1 cellular context compared by ENCODE assay signal in the genomic region with DNA sequence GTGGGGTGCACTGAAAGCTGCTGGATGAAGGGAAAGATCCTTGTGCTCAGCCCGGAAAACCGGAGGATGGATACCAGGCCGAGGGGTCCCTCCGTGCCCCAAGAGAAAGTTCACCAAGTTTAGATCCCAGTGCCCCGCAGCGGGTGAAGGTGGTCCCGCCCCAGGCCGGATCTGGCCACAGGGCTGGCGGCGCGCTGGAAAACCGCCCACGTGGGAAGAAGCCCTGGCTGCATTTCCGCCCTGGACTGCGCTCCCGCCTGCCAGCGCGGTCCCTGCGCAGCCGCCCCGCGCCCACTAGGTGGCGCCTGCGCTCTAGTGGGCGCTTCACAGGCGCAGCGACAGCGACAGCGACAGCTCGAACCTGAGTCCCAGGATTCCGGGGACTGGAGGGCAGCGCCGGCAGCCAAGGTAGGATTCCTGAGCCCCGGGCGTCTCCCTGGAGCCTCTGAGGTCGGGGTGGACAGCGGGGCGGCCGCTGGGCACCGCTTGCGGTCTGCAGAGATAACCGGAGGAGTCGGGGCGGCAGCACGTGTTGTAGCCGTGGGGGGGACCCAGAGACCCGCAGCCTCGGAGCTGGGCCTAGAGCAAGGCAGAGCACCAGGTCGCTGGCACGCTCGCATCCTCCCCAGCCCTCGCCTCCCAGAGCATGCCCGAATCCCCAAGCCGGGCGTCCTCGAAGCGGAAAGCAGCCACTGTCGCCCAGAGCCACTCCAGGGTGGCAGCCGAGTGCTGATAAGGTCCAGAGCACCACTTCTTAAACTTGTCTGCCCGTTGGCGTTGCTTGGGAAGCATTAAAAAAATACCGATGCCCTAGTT.
A peak's percentile ranks its signal among the peaks of the same experiment; 100 is the strongest.
TF ChIP-seq lines count a peak whose summit lies in the region.

A gene with protein sequence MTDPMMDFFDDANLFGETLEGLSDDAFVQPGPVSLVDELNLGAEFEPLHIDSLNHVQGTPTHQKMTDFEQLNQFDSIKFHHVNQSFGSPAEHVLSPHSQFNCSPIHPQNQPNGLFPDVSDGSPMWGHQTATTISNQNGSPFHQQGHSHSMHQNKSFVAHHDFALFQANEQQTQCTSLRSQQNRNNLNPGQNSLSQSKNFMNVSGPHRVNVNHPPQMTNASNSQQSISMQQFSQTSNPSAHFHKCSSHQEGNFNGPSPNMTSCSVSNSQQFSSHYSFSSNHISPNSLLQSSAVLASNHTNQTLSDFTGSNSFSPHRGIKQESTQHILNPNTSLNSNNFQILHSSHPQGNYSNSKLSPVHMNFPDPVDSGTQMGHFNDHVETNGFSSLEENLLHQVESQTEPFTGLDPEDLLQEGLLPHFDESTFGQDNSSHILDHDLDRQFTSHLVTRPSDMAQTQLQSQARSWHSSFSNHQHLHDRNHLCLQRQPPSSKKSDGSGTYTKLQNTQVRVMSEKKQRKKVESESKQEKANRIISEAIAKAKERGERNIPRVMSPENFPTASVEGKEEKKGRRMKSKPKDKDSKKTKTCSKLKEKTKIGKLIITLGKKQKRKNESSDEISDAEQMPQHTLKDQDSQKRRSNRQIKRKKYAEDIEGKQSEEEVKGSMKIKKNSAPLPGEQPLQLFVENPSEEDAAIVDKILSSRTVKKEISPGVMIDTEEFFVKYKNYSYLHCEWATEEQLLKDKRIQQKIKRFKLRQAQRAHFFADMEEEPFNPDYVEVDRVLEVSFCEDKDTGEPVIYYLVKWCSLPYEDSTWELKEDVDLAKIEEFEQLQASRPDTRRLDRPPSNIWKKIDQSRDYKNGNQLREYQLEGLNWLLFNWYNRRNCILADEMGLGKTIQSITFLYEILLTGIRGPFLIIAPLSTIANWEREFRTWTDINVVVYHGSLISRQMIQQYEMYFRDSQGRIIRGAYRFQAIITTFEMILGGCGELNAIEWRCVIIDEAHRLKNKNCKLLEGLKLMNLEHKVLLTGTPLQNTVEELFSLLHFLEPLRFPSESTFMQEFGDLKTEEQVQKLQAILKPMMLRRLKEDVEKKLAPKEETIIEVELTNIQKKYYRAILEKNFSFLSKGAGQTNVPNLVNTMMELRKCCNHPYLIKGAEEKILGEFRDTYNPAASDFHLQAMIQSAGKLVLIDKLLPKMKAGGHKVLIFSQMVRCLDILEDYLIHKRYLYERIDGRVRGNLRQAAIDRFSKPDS (N-terminal part only) (plus strand): TSS at position 322 of the 816 bp plus-strand sequence. CDS start 101,099 bp downstream, outside the sequence.

TF ChIP-seq in HEK293, 187 proteins besides CTCF, POLR2A, EP300 and RAD21 (continued from another document and continues in another):
- TF ChIP-seq ZBTB10 (tag by site-specific recombination; IDR thresholded peaks at IDR 0.05) (0 out of 2 replicates have a peak, but pooled peaks have one; percentile 21), ZNF560 (tag by site-specific recombination; IDR thresholded peaks at IDR 0.05; ENCODE audit: borderline replicate concordance) (no peak), ZBTB48 (tag by site-specific recombination; IDR thresholded peaks at IDR 0.05) (peak; percentile 46; the same call in 1 of the 2 replicates), ZNF792 (tag by site-specific recombination; IDR thresholded peaks at IDR 0.05) (no peak; the same call in 1 of the 2 replicates), MEIS1 (CRISPR knock-in tag; IDR thresholded peaks at IDR 0.05; ENCODE audit: borderline replicate concordance) (no peak), ZIC2 (tag by site-specific recombination; IDR thresholded peaks at IDR 0.05) (peak; percentile 89), HOXC10 (CRISPR knock-in tag; IDR thresholded peaks at IDR 0.05) (no peak), ZNF133 (tag by site-specific recombination; IDR thresholded peaks at IDR 0.05) (no peak), SETDB1 (IDR thresholded peaks at IDR 0.05; ENCODE audit: insufficient read length, low read length) (no peak), ZNF664 (tag by site-specific recombination; IDR thresholded peaks at IDR 0.05) (no peak), ZBTB21 (tag by site-specific recombination; IDR thresholded peaks at IDR 0.05) (no peak), EGR2 (tag by site-specific recombination; IDR thresholded peaks at IDR 0.05; ENCODE audit: low read depth) (peak; percentile 68), SP2 (tag by site-specific recombination; IDR thresholded peaks at IDR 0.05) (peak; percentile 79), GLIS2 (tag by site-specific recombination; IDR thresholded peaks at IDR 0.05) (peak; percentile 29; the same call in 1 of the 2 replicates), ZNF501 (tag by site-specific recombination; IDR thresholded peaks at IDR 0.05) (peak; percentile 69; the same call in 1 of the 2 replicates), KLF7 (tag by site-specific recombination; IDR thresholded peaks at IDR 0.05; ENCODE audit: borderline replicate concordance) (no peak), YY2 (tag by site-specific recombination; IDR thresholded peaks at IDR 0.05) (no peak), ZNF670 (tag by site-specific recombination; IDR thresholded peaks at IDR 0.05; ENCODE audit: low read depth) (no peak), TCF7L2 (IDR thresholded peaks at IDR 0.05; ENCODE audit: borderline replicate concordance, low read depth, low read length) (no peak; the same call in 1 of the 2 replicates), ZNF624 (tag by site-specific recombination; IDR thresholded peaks at IDR 0.05) (no peak), ZFHX2 (tag by site-specific recombination; conservative IDR thresholded peaks at IDR 0.05) (peak; percentile 70), ZNF366 (tag by site-specific recombination; conservative IDR thresholded peaks at IDR 0.05) (0 out of 2 replicates have a peak, but pooled peaks have one; percentile 39), SP7 (tag by site-specific recombination; IDR thresholded peaks at IDR 0.05) (peak; percentile 56; the same call in 1 of the 2 replicates), ZNF521 (tag by site-specific recombination; IDR thresholded peaks at IDR 0.05) (no peak), MZF1 (tag by site-specific recombination; IDR thresholded peaks at IDR 0.05; ENCODE audit: borderline replicate concordance) (no peak; the same call in 1 of the 2 replicates), BCL11B (tag by site-specific recombination; IDR thresholded peaks at IDR 0.05; ENCODE audit: low read depth) (no peak), ZNF362 (tag by site-specific recombination; IDR thresholded peaks at IDR 0.05) (0 out of 2 replicates have a peak, but pooled peaks have one; percentile 10), ZNF404 (tag by site-specific recombination; IDR thresholded peaks at IDR 0.05) (no peak), ATF2 (tag by site-specific recombination; IDR thresholded peaks at IDR 0.05; ENCODE audit: low read depth) (no peak), ZNF214 (tag by site-specific recombination; IDR thresholded peaks at IDR 0.05; ENCODE audit: borderline replicate concordance) (no peak), ELK4 (IDR thresholded peaks at IDR 0.05; ENCODE audit: borderline replicate concordance, low read depth, low read length) (no peak), MYNN (tag by site-specific recombination; IDR thresholded peaks at IDR 0.05; ENCODE audit: borderline replicate concordance) (no peak), ZNF629 (tag by site-specific recombination; IDR thresholded peaks at IDR 0.05) (no peak), ZNF335 (tag by site-specific recombination; conservative IDR thresholded peaks at IDR 0.05) (peak; percentile 70), ZNF10 (tag by site-specific recombination; IDR thresholded peaks at IDR 0.05) (peak; percentile 38; the same call in 1 of the 2 replicates), RBAK (tag by site-specific recombination; IDR thresholded peaks at IDR 0.05) (no peak), ZNF416 (tag by site-specific recombination; IDR thresholded peaks at IDR 0.05) (no peak), SP3 (tag by site-specific recombination; IDR thresholded peaks at IDR 0.05) (peak; percentile 61), ZNF623 (tag by site-specific recombination; IDR thresholded peaks at IDR 0.05) (no peak)
- TF ChIP-seq, protein P1, sequence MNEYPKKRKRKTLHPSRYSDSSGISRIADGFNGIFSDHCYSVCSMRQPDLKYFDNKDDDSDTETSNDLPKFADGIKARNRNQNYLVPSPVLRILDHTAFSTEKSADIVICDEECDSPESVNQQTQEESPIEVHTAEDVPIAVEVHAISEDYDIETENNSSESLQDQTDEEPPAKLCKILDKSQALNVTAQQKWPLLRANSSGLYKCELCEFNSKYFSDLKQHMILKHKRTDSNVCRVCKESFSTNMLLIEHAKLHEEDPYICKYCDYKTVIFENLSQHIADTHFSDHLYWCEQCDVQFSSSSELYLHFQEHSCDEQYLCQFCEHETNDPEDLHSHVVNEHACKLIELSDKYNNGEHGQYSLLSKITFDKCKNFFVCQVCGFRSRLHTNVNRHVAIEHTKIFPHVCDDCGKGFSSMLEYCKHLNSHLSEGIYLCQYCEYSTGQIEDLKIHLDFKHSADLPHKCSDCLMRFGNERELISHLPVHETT (tag by site-specific recombination; IDR thresholded peaks at IDR 0.05): no peak
- TF ChIP-seq, protein P2, sequence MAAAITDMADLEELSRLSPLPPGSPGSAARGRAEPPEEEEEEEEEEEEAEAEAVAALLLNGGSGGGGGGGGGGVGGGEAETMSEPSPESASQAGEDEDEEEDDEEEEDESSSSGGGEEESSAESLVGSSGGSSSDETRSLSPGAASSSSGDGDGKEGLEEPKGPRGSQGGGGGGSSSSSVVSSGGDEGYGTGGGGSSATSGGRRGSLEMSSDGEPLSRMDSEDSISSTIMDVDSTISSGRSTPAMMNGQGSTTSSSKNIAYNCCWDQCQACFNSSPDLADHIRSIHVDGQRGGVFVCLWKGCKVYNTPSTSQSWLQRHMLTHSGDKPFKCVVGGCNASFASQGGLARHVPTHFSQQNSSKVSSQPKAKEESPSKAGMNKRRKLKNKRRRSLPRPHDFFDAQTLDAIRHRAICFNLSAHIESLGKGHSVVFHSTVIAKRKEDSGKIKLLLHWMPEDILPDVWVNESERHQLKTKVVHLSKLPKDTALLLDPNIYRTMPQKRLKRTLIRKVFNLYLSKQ (tag by site-specific recombination; IDR thresholded peaks at IDR 0.05; ENCODE audit: borderline replicate concordance): no peak
- TF ChIP-seq, protein P3, sequence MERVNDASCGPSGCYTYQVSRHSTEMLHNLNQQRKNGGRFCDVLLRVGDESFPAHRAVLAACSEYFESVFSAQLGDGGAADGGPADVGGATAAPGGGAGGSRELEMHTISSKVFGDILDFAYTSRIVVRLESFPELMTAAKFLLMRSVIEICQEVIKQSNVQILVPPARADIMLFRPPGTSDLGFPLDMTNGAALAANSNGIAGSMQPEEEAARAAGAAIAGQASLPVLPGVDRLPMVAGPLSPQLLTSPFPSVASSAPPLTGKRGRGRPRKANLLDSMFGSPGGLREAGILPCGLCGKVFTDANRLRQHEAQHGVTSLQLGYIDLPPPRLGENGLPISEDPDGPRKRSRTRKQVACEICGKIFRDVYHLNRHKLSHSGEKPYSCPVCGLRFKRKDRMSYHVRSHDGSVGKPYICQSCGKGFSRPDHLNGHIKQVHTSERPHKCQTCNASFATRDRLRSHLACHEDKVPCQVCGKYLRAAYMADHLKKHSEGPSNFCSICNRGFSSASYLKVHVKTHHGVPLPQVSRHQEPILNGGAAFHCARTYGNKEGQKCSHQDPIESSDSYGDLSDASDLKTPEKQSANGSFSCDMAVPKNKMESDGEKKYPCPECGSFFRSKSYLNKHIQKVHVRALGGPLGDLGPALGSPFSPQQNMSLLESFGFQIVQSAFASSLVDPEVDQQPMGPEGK (tag by site-specific recombination; IDR thresholded peaks at IDR 0.05): no peak
